In genomic region chr2:88209526-88210131, GRCh38 we compare ENCODE assay signal across 23 cellular contexts. TPM values are rescaled to one million over a fixed set of nuclear protein-coding genes. Genes with fewer than 3 reads are reported as not detected.
"Had no signal": no experiment of that assay in that cellular context is flagged by ENCODE, and none has a peak within 500 bp of the region (broad histone marks: within the 10 kb centered on the region; RNA-seq: fewer than 3 reads in every experiment).

No MANE protein-coding gene starts in this region.

- H3K4me1 Mint-ChIP-seq: naive thymus-derived CD8-positive, alpha-beta T cell; stimulated activated effector memory CD8-positive, alpha-beta T cell treated with anti-CD3 and anti-CD28 coated beads, Interleukin-12 subunit alpha, Interleukin-12 subunit beta, amount 100 ng/mL, for 72 hours had no signal

- H3K4me3 ChIP-seq: coronary artery, gastrocnemius medialis, ovary, right atrium auricular region, sigmoid colon, thoracic aorta, tibial nerve, upper lobe of right lung, uterus had no signal

- H3K9me3 ChIP-seq: gastrocnemius medialis, ovary, right atrium auricular region, sigmoid colon, thoracic aorta, tibial nerve, upper lobe of right lung, uterus had no signal

- H3K27me3 ChIP-seq: ovary, right atrium auricular region, tibial nerve, upper lobe of right lung, uterus had no signal

- DNase-seq: dermis blood vessel endothelial cell; effector memory CD8-positive, alpha-beta T cell; gastrocnemius medialis; head of caudate nucleus; kidney; naive thymus-derived CD8-positive, alpha-beta T cell; nephron progenitor cell; nucleus accumbens; ovary; sigmoid colon; stimulated activated CD4-positive, alpha-beta T cell treated with anti-CD3 and anti-CD28 coated beads, Interleukin-2, amount 100 ng/mL, for 24 hours; stimulated activated CD4-positive, alpha-beta T cell treated with anti-CD3 and anti-CD28 coated beads, Interleukin-4, amount 100 ng/mL, for 24 hours; stimulated activated naive CD8-positive, alpha-beta T cell treated with anti-CD3 and anti-CD28 coated beads, Interleukin-15, Interleukin-2, amounts not matched to agents 100 U/mL and 50 U/mL, for 24 hours; upper lobe of right lung; uterus had no signal

- H3K36me3 ChIP-seq: gastrocnemius medialis, ovary, right atrium auricular region, sigmoid colon, thoracic aorta, tibial nerve, upper lobe of right lung, uterus had no signal

- ATAC-seq: effector memory CD8-positive, alpha-beta T cell; gastrocnemius medialis; naive thymus-derived CD8-positive, alpha-beta T cell; stimulated activated effector memory CD8-positive, alpha-beta T cell treated with anti-CD3 and anti-CD28 coated beads, Interleukin-12 subunit alpha, Interleukin-12 subunit beta, amount 100 ng/mL, for 72 hours; stimulated activated naive CD8-positive, alpha-beta T cell treated with anti-CD3 and anti-CD28 coated beads, Interleukin-15, Interleukin-2, amounts not matched to agents 100 U/mL and 50 U/mL, for 24 hours; upper lobe of right lung had no signal

- H3K9me3 Mint-ChIP-seq: effector memory CD8-positive, alpha-beta T cell; nephron progenitor cell; stimulated activated effector memory CD8-positive, alpha-beta T cell treated with anti-CD3 and anti-CD28 coated beads, Interleukin-12 subunit alpha, Interleukin-12 subunit beta, amount 100 ng/mL, for 72 hours had no signal

- H3K36me3 Mint-ChIP-seq: naive thymus-derived CD8-positive, alpha-beta T cell; stimulated activated effector memory CD8-positive, alpha-beta T cell treated with anti-CD3 and anti-CD28 coated beads, Interleukin-12 subunit alpha, Interleukin-12 subunit beta, amount 100 ng/mL, for 72 hours had no signal

- H3K27ac Mint-ChIP-seq: effector memory CD8-positive, alpha-beta T cell; naive thymus-derived CD8-positive, alpha-beta T cell; nephron progenitor cell; progenitor cell of endocrine pancreas; stimulated activated effector memory CD8-positive, alpha-beta T cell treated with anti-CD3 and anti-CD28 coated beads, Interleukin-12 subunit alpha, Interleukin-12 subunit beta, amount 100 ng/mL, for 72 hours had no signal

- H3K4me3 Mint-ChIP-seq: effector memory CD8-positive, alpha-beta T cell; naive thymus-derived CD8-positive, alpha-beta T cell; nephron progenitor cell; stimulated activated effector memory CD8-positive, alpha-beta T cell treated with anti-CD3 and anti-CD28 coated beads, Interleukin-12 subunit alpha, Interleukin-12 subunit beta, amount 100 ng/mL, for 72 hours had no signal

RNA-seq across cellular contexts. Expression of gene THNSL2, which starts 39.5 kb away (rescaled TPM):
- total RNA-seq: glomerular endothelial cell, lung microvascular endothelial cell had no signal
